18 cellular contexts compared by ENCODE assay signal in the genomic region with DNA sequence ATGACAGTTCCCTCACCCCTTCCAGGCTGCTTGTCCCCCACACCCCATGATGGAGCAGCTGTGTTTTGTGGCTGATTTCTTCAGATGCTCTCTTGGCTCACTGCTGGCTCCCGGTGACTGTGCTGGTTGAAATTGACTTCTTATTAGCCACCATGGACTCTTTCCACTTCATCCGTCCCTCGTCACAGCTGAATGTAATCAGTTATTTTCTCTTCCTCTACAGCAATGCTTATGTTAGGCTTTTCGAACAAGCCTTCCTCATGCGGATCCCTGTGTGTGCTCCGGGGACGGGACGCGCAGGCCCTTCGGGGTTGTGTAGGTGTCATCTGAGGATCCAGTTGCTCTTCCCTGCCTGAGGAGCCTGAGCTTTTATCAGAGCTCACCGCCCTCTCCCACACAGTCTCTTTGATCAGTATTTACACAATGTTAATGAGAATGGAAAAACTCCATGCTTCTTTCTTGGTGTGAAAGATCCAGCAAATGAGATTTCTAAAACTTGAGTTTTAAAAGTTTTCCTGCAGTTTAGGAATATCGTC.
DNase-seq lines count a peak whose midpoint lies in the region; ATAC-seq and TF ChIP-seq lines count a peak whose summit lies in the region.
"Had no signal": no experiment of that assay in that cellular context is flagged by ENCODE, and none has a peak within 500 bp of the region (broad histone marks: within the 10 kb centered on the region; RNA-seq: fewer than 3 reads in every experiment).

No MANE protein-coding gene starts in this region.

- DNase-seq in NCI-H510A treated with DMSO at 0.1 percent for 48 hours (lab: John Stamatoyannopoulos, UW) (peak; percentile 61), NCI-H510A (lab: John Stamatoyannopoulos, UW) (no peak), WTC11 (ENCODE audit: low spot score) (no peak), left kidney (ENCODE audit: low read depth, low spot score) (peak; percentile 82), NCI-H748 (lab: John Stamatoyannopoulos, UW; ENCODE audit: unreplicated experiment) (no peak), NCI-H1105 treated with DMSO at 0.1 percent for 48 hours (lab: John Stamatoyannopoulos, UW) (no peak), germinal center (ENCODE audit: low spot score) (no peak)
- DNase-seq in stimulated activated effector memory CD8-positive, alpha-beta T cell treated with anti-CD3 and anti-CD28 coated beads, Interleukin-12 subunit alpha, Interleukin-12 subunit beta, amount 100 ng/mL, for 72 hours (ENCODE audit: low spot score in 2 of 2): no peak
- DNase-seq: 8988T; activated CD4-positive, alpha-beta T cell treated with anti-CD3 and anti-CD28 coated beads, Interleukin-2, amount 10 ng/mL, durations not matched to agents 24 days and 14 days; activated naive CD4-positive, alpha-beta T cell treated with anti-CD3 and anti-CD28 coated beads, Interleukin-2, amount 50 U/mL, for 16 hours; C1 segment of cervical spinal cord; left ventricle myocardium inferior; MM.1S; NCI-H1694; NCI-H226; occipital lobe had no signal

- H3K36me3 Mint-ChIP-seq in WTC11: no peaks in the 10 kb centered on the region
- H3K36me3 Mint-ChIP-seq in stimulated activated effector memory CD8-positive, alpha-beta T cell treated with anti-CD3 and anti-CD28 coated beads, Interleukin-12 subunit alpha, Interleukin-12 subunit beta, amount 100 ng/mL, for 72 hours: peaks cover 12% of the 10 kb centered on the region

- no peak overlapping the region for H3K4me3 Mint-ChIP-seq in WTC11
- H3K4me3 Mint-ChIP-seq in stimulated activated effector memory CD8-positive, alpha-beta T cell treated with anti-CD3 and anti-CD28 coated beads, Interleukin-12 subunit alpha, Interleukin-12 subunit beta, amount 100 ng/mL, for 72 hours: no peak overlapping the region
- H3K4me3 Mint-ChIP-seq: activated CD4-positive, alpha-beta T cell treated with anti-CD3 and anti-CD28 coated beads, Interleukin-2, amount 10 ng/mL, durations not matched to agents 24 days and 14 days had no signal

- TF ChIP-seq CTCF in WTC11 (IDR thresholded peaks at IDR 0.05): no peak

- peak overlapping the region; percentile 69; the same call in 1 of the 2 replicates for H3K27ac Mint-ChIP-seq in WTC11
- H3K27ac Mint-ChIP-seq in stimulated activated effector memory CD8-positive, alpha-beta T cell treated with anti-CD3 and anti-CD28 coated beads, Interleukin-12 subunit alpha, Interleukin-12 subunit beta, amount 100 ng/mL, for 72 hours: peak overlapping the region; percentile 75
- H3K27ac Mint-ChIP-seq: activated CD4-positive, alpha-beta T cell treated with anti-CD3 and anti-CD28 coated beads, Interleukin-2, amount 10 ng/mL, durations not matched to agents 24 days and 14 days had no signal

- CTCF ChIA-PET in WTC11 (lab: Charles Lee): interaction anchor here (0.8 to 2.7 kb wide), 4 partner anchors 18 to 267 kb away, joined by 3 to 13 read pairs (median 5); no protein-coding TSS in a partner anchor

- peaks cover 14% of the 10 kb centered on the region for H3K4me1 Mint-ChIP-seq in WTC11
- peaks cover 28% of the 10 kb centered on the region for H3K4me1 Mint-ChIP-seq in stimulated activated effector memory CD8-positive, alpha-beta T cell treated with anti-CD3 and anti-CD28 coated beads, Interleukin-12 subunit alpha, Interleukin-12 subunit beta, amount 100 ng/mL, for 72 hours

- POLR2A ChIA-PET in WTC11 (lab: Charles Lee): no interaction called here

- ATAC-seq in WTC11: no peak
- no peak for ATAC-seq in stimulated activated effector memory CD8-positive, alpha-beta T cell treated with anti-CD3 and anti-CD28 coated beads, Interleukin-12 subunit alpha, Interleukin-12 subunit beta, amount 100 ng/mL, for 72 hours

- H3K27me3 Mint-ChIP-seq in WTC11 (ENCODE audit: low read depth): no peaks in the 10 kb centered on the region
- H3K27me3 Mint-ChIP-seq: activated CD4-positive, alpha-beta T cell treated with anti-CD3 and anti-CD28 coated beads, Interleukin-2, amount 10 ng/mL, durations not matched to agents 24 days and 14 days; IgD-negative memory B cell had no signal

- no peaks in the 10 kb centered on the region for H3K9me3 Mint-ChIP-seq in WTC11
- H3K9me3 Mint-ChIP-seq in stimulated activated effector memory CD8-positive, alpha-beta T cell treated with anti-CD3 and anti-CD28 coated beads, Interleukin-12 subunit alpha, Interleukin-12 subunit beta, amount 100 ng/mL, for 72 hours: no peaks in the 10 kb centered on the region
- H3K9me3 Mint-ChIP-seq: IgD-negative memory B cell had no signal

TF ChIP-seq in WTC11, 78 proteins besides CTCF, POLR2A, EP300 and RAD21:
- TF ChIP-seq, protein P1, sequence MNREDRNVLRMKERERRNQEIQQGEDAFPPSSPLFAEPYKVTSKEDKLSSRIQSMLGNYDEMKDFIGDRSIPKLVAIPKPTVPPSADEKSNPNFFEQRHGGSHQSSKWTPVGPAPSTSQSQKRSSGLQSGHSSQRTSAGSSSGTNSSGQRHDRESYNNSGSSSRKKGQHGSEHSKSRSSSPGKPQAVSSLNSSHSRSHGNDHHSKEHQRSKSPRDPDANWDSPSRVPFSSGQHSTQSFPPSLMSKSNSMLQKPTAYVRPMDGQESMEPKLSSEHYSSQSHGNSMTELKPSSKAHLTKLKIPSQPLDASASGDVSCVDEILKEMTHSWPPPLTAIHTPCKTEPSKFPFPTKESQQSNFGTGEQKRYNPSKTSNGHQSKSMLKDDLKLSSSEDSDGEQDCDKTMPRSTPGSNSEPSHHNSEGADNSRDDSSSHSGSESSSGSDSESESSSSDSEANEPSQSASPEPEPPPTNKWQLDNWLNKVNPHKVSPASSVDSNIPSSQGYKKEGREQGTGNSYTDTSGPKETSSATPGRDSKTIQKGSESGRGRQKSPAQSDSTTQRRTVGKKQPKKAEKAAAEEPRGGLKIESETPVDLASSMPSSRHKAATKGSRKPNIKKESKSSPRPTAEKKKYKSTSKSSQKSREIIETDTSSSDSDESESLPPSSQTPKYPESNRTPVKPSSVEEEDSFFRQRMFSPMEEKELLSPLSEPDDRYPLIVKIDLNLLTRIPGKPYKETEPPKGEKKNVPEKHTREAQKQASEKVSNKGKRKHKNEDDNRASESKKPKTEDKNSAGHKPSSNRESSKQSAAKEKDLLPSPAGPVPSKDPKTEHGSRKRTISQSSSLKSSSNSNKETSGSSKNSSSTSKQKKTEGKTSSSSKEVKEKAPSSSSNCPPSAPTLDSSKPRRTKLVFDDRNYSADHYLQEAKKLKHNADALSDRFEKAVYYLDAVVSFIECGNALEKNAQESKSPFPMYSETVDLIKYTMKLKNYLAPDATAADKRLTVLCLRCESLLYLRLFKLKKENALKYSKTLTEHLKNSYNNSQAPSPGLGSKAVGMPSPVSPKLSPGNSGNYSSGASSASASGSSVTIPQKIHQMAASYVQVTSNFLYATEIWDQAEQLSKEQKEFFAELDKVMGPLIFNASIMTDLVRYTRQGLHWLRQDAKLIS (CRISPR knock-in tag; IDR thresholded peaks at IDR 0.05; ENCODE audit: borderline replicate concordance): no peak
- TF ChIP-seq GABPB1 (CRISPR knock-in tag; IDR thresholded peaks at IDR 0.05): no peak
- no peak for TF ChIP-seq NR1H2 (CRISPR knock-in tag; IDR thresholded peaks at IDR 0.05)
- no peak for TF ChIP-seq JAZF1 (CRISPR knock-in tag; IDR thresholded peaks at IDR 0.05)
- TF ChIP-seq, protein P2, sequence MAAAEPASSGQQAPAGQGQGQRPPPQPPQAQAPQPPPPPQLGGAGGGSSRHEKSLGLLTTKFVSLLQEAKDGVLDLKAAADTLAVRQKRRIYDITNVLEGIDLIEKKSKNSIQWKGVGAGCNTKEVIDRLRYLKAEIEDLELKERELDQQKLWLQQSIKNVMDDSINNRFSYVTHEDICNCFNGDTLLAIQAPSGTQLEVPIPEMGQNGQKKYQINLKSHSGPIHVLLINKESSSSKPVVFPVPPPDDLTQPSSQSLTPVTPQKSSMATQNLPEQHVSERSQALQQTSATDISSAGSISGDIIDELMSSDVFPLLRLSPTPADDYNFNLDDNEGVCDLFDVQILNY (CRISPR knock-in tag; IDR thresholded peaks at IDR 0.05): no peak

Comparison
In these comparisons a context has a peak if more than half of its experiments do, and no peak if none do; other contexts are left out.
1. DNase-seq: peak in NCI-H510A treated with DMSO at 0.1 percent for 48 hours (single experiment) and left kidney (single experiment); none in NCI-H510A (single experiment), WTC11 (single experiment), stimulated activated effector memory CD8-positive, alpha-beta T cell treated with anti-CD3 and anti-CD28 coated beads, Interleukin-12 subunit alpha, Interleukin-12 subunit beta, amount 100 ng/mL, for 72 hours (0 of 2), NCI-H748 (single experiment), NCI-H1105 treated with DMSO at 0.1 percent for 48 hours (single experiment) and germinal center (single experiment).